In the genomic region with DNA sequence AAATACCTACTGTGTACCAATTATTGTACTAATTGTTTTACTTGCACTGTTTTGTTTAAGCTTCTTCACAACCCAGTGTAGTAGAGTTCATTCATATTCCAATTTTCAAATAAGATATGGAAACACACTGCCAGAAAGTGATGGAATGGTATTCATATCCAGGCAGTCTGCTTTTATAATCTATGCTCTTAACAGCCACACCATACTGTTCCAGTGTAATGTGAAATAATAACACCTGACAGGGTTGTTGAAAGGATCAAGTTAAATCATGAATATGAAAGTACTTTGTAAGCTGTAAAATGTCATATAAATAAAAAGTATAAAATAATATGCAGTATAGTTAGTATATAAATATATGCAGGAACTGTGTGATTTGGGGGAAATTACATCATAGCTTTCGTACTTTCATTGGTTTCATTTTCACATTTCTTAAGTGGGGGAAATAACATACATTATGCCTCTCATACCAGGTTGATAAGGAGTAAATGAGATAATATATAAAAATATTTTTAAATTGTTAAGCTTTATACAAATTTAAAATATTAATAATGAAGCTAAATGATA, we compare ENCODE assay signal across 17 cellular contexts.
DNase-seq lines count a peak whose midpoint lies in the region; ATAC-seq and TF ChIP-seq lines count a peak whose summit lies in the region.
"Had no signal": no experiment of that assay in that cellular context is flagged by ENCODE, and none has a peak within 500 bp of the region (broad histone marks: within the 10 kb centered on the region; RNA-seq: fewer than 3 reads in every experiment).

No MANE protein-coding gene starts in this region.

- CTCF ChIA-PET in activated CD4-positive, alpha-beta memory T cell treated with anti-CD3 and anti-CD28 coated beads, Interleukin-2, amount 10 ng/mL, durations not matched to agents 7 days and 5 days (lab: Charles Lee) = interaction anchor here (0.6 kb wide), 2 partner anchors 20 to 422 kb away, joined by 3 to 4 read pairs; no protein-coding TSS in a partner anchor
- CTCF ChIA-PET in activated CD4-positive, alpha-beta memory T cell treated with anti-CD3 and anti-CD28 coated beads for 36 hours (lab: Charles Lee) = interaction anchor here (2.1 kb wide), 1 partner anchor 210 kb away, joined by 6 read pairs; no protein-coding TSS in a partner anchor
- CTCF ChIA-PET in HCT116 (lab: Charles Lee) = no interaction called here

- TF ChIP-seq POLR2A in HCT116 (IDR thresholded peaks at IDR 0.05; ENCODE audit: borderline replicate concordance, extremely low read depth, insufficient read depth, insufficient read length) = no peak
- TF ChIP-seq POLR2A in gastroesophageal sphincter (IDR thresholded peaks at IDR 0.05) = no peak

- H3K9me2 ChIP-seq in HCT116 (ENCODE audit: insufficient read depth) = no peaks in the 10 kb centered on the region

- no peak for TF ChIP-seq EP300 in gastroesophageal sphincter (IDR thresholded peaks at IDR 0.05)

- H3K4me1 ChIP-seq in HCT116 (ENCODE audit: control insufficient read depth in 1 of 2, insufficient read depth in 2 of 2, low read length in 2 of 2) (peaks cover 0 to 6% of the 10 kb centered on the region in 2 experiments; a peak in 1 of 4 replicates), neutrophil (ENCODE audit: control insufficient read depth in 1 of 2, insufficient read depth in 1 of 2, low read depth in 1 of 2, low read length in 1 of 2) (peaks cover 0 to 6% of the 10 kb centered on the region in 2 experiments), foreskin keratinocyte (peaks cover 3% of the 10 kb centered on the region), gastroesophageal sphincter (peaks cover 0 to 16% (median 0%) of the 10 kb centered on the region in 3 donors)

- no peaks in the 10 kb centered on the region for H3K27me3 Mint-ChIP-seq in activated CD4-positive, alpha-beta memory T cell treated with anti-CD3 and anti-CD28 coated beads, Interleukin-2, amount 10 ng/mL, durations not matched to agents 7 days and 5 days
- no peaks in the 10 kb centered on the region for H3K27me3 Mint-ChIP-seq in activated CD4-positive, alpha-beta memory T cell treated with anti-CD3 and anti-CD28 coated beads for 36 hours
- no peaks in the 10 kb centered on the region for H3K27me3 Mint-ChIP-seq in activated naive CD8-positive, alpha-beta T cell treated with anti-CD3 and anti-CD28 coated beads, Interleukin-2, amount 10 ng/mL, durations not matched to agents 7 days and 5 days

- peaks cover 6% of the 10 kb centered on the region for H3K4me1 Mint-ChIP-seq in activated CD4-positive, alpha-beta memory T cell treated with anti-CD3 and anti-CD28 coated beads, Interleukin-2, amount 10 ng/mL, durations not matched to agents 7 days and 5 days
- peaks cover 6% of the 10 kb centered on the region for H3K4me1 Mint-ChIP-seq in activated CD4-positive, alpha-beta memory T cell treated with anti-CD3 and anti-CD28 coated beads for 36 hours (ENCODE audit: low read depth)
- peaks cover 3% of the 10 kb centered on the region for H3K4me1 Mint-ChIP-seq in activated naive CD8-positive, alpha-beta T cell treated with anti-CD3 and anti-CD28 coated beads, Interleukin-2, amount 10 ng/mL, durations not matched to agents 7 days and 5 days

- H3K79me2 ChIP-seq in HCT116 (ENCODE audit: insufficient read depth, low read length) = no peaks in the 10 kb centered on the region
- H3K79me2 ChIP-seq: hepatocyte had no signal

- ATAC-seq in HCT116 (no peak), foreskin keratinocyte (no peak), GM19455 (IDR thresholded peaks at IDR 0.05; ENCODE audit: unreplicated experiment) (no peak), gastroesophageal sphincter (no peak)
- ATAC-seq in activated naive CD8-positive, alpha-beta T cell treated with anti-CD3 and anti-CD28 coated beads, Interleukin-2, amount 10 ng/mL, durations not matched to agents 7 days and 5 days (ENCODE audit: low read depth) = no peak
- ATAC-seq: activated naive CD4-positive, alpha-beta T cell treated with anti-CD3 and anti-CD28 coated beads, Interleukin-2, amount 50 U/mL, for 72 hours had no signal

- H3K27ac Mint-ChIP-seq in activated CD4-positive, alpha-beta memory T cell treated with anti-CD3 and anti-CD28 coated beads, Interleukin-2, amount 10 ng/mL, durations not matched to agents 7 days and 5 days = no peak overlapping the region
- no peak overlapping the region for H3K27ac Mint-ChIP-seq in activated CD4-positive, alpha-beta memory T cell treated with anti-CD3 and anti-CD28 coated beads for 36 hours
- peak overlapping the region; percentile 77 for H3K27ac Mint-ChIP-seq in activated naive CD8-positive, alpha-beta T cell treated with anti-CD3 and anti-CD28 coated beads, Interleukin-2, amount 10 ng/mL, durations not matched to agents 7 days and 5 days
- H3K27ac Mint-ChIP-seq: activated naive CD4-positive, alpha-beta T cell treated with anti-CD3 and anti-CD28 coated beads, Interleukin-2, amount 50 U/mL, for 72 hours had no signal

- no peak overlapping the region for H2AFZ ChIP-seq in HCT116 (ENCODE audit: low read depth, low read length, poor library complexity, severe bottlenecking)
- H2AFZ ChIP-seq: GM23248, hepatocyte had no signal

- H3K9me3 ChIP-seq in HCT116 (ENCODE audit: control insufficient read depth in 1 of 2, insufficient read depth in 1 of 2, low read depth in 1 of 2, low read length in 2 of 2) = no peaks in the 10 kb centered on the region
- no peaks in the 10 kb centered on the region for H3K9me3 ChIP-seq in neutrophil
- no peaks in the 10 kb centered on the region for H3K9me3 ChIP-seq in gastroesophageal sphincter
- H3K9me3 ChIP-seq: ovary had no signal

- no peaks in the 10 kb centered on the region for H3K36me3 Mint-ChIP-seq in activated CD4-positive, alpha-beta memory T cell treated with anti-CD3 and anti-CD28 coated beads, Interleukin-2, amount 10 ng/mL, durations not matched to agents 7 days and 5 days (ENCODE audit: low read depth)
- peaks cover 10% of the 10 kb centered on the region for H3K36me3 Mint-ChIP-seq in activated CD4-positive, alpha-beta memory T cell treated with anti-CD3 and anti-CD28 coated beads for 36 hours
- H3K36me3 Mint-ChIP-seq in activated naive CD8-positive, alpha-beta T cell treated with anti-CD3 and anti-CD28 coated beads, Interleukin-2, amount 10 ng/mL, durations not matched to agents 7 days and 5 days = peaks cover 5% of the 10 kb centered on the region
- H3K36me3 Mint-ChIP-seq: activated naive CD4-positive, alpha-beta T cell treated with anti-CD3 and anti-CD28 coated beads, Interleukin-2, amount 50 U/mL, for 72 hours had no signal

- intact Hi-C loops in activated CD4-positive, alpha-beta memory T cell treated with anti-CD3 and anti-CD28 coated beads for 36 hours (cut with micrococcal nuclease) = no loop called here
- intact Hi-C loops in HCT116 (cut with micrococcal nuclease) = no loop called here

- no peaks in the 10 kb centered on the region for H4K20me1 ChIP-seq in HCT116 (ENCODE audit: insufficient read depth)

- BruUV-seq in HCT116 (replicated peaks; lab: Mats Ljungman, UMichigan) = TSS peak; percentile 10

- H3K36me3 ChIP-seq in HCT116 (ENCODE audit: control insufficient read depth in 1 of 2, insufficient read depth in 2 of 2, low read length in 2 of 2) = 0 out of 4 replicates have a peak, but pooled peaks cover 0 to 3% of the 10 kb centered on the region in 2 experiments
- H3K36me3 ChIP-seq in neutrophil = peaks cover 17% of the 10 kb centered on the region
- H3K36me3 ChIP-seq in gastroesophageal sphincter = peaks cover 0 to 9% of the 10 kb centered on the region in 2 donors
- H3K36me3 ChIP-seq: ovary had no signal

- TF ChIP-seq CTCF in HCT116 (IDR thresholded peaks at IDR 0.05 in 2 of 3, conservative IDR thresholded peaks at IDR 0.05 in 1 of 3; ENCODE audit: borderline replicate concordance in 1 of 3, insufficient read depth in 1 of 3, low read depth in 2 of 3, low read length in 2 of 3) = no peak
- no peak for TF ChIP-seq CTCF in neutrophil (IDR thresholded peaks at IDR 0.05)
- TF ChIP-seq CTCF in foreskin keratinocyte (conservative IDR thresholded peaks at IDR 0.05) = no peak
- no peak for TF ChIP-seq CTCF in gastroesophageal sphincter (IDR thresholded peaks at IDR 0.05)

- H3K27me3 ChIP-seq in HCT116 (ENCODE audit: insufficient read depth, low read length) (no peaks in the 10 kb centered on the region), neutrophil (no peaks in the 10 kb centered on the region), foreskin keratinocyte (no peaks in the 10 kb centered on the region), gastroesophageal sphincter (no peaks in the 10 kb centered on the region)
- H3K27me3 ChIP-seq: hepatocyte, ovary had no signal

- H3K9me3 Mint-ChIP-seq in activated CD4-positive, alpha-beta memory T cell treated with anti-CD3 and anti-CD28 coated beads, Interleukin-2, amount 10 ng/mL, durations not matched to agents 7 days and 5 days = no peaks in the 10 kb centered on the region
- H3K9me3 Mint-ChIP-seq in activated CD4-positive, alpha-beta memory T cell treated with anti-CD3 and anti-CD28 coated beads for 36 hours = no peaks in the 10 kb centered on the region
- peaks cover 2% of the 10 kb centered on the region for H3K9me3 Mint-ChIP-seq in activated naive CD8-positive, alpha-beta T cell treated with anti-CD3 and anti-CD28 coated beads, Interleukin-2, amount 10 ng/mL, durations not matched to agents 7 days and 5 days
- H3K9me3 Mint-ChIP-seq: activated naive CD4-positive, alpha-beta T cell treated with anti-CD3 and anti-CD28 coated beads, Interleukin-2, amount 50 U/mL, for 72 hours had no signal

- no peak overlapping the region for H3K9ac ChIP-seq in HCT116 (ENCODE audit: low read length)
- H3K9ac ChIP-seq: GM23248 had no signal

- RAD21 ChIA-PET in HCT116 (lab: Charles Lee; ENCODE audit: low non-redundant PET in 1 of 2, low total read pairs in 2 of 2, uncharacterized antibody in 2 of 2, unreplicated experiment in 2 of 2) = no interaction called here

- H3K4me3 ChIP-seq in HCT116 (replicated peaks in 1 of 2; ENCODE audit: low read depth in 1 of 2, low read length in 2 of 2) (no peak overlapping the region), neutrophil (ENCODE audit: low read depth in 1 of 2, low read length in 1 of 2) (no peak overlapping the region), gastroesophageal sphincter (no peak overlapping the region)
- H3K4me3 ChIP-seq: GM23248, hepatocyte, ovary had no signal

- no peak overlapping the region for H3K4me2 ChIP-seq in HCT116 (ENCODE audit: low read length)
- H3K4me2 ChIP-seq: hepatocyte had no signal

- WGBS in gastroesophageal sphincter (ENCODE audit: low coverage in 1 of 2), 2 donors = 61 to 69% methylated on average over 1 of the region's 1 CpG

- peak overlapping the region; percentile 9 for H3K4me3 Mint-ChIP-seq in activated CD4-positive, alpha-beta memory T cell treated with anti-CD3 and anti-CD28 coated beads, Interleukin-2, amount 10 ng/mL, durations not matched to agents 7 days and 5 days
- H3K4me3 Mint-ChIP-seq in activated CD4-positive, alpha-beta memory T cell treated with anti-CD3 and anti-CD28 coated beads for 36 hours = no peak overlapping the region
- H3K4me3 Mint-ChIP-seq in activated naive CD8-positive, alpha-beta T cell treated with anti-CD3 and anti-CD28 coated beads, Interleukin-2, amount 10 ng/mL, durations not matched to agents 7 days and 5 days = peak overlapping the region; percentile 57

- TF ChIP-seq RAD21 in HCT116 (IDR thresholded peaks at IDR 0.05; ENCODE audit: low read depth) = no peak

- POLR2A ChIA-PET in activated CD4-positive, alpha-beta memory T cell treated with anti-CD3 and anti-CD28 coated beads, Interleukin-2, amount 10 ng/mL, durations not matched to agents 7 days and 5 days (lab: Charles Lee) = no interaction called here
- POLR2A ChIA-PET in activated CD4-positive, alpha-beta memory T cell treated with anti-CD3 and anti-CD28 coated beads for 36 hours (lab: Charles Lee) = interaction anchor here (1.0 kb wide), 1 partner anchor 12 kb away, joined by 4 read pairs; no protein-coding TSS in a partner anchor
- POLR2A ChIA-PET in HCT116 (lab: Charles Lee) = interaction anchor here (1.4 kb wide), 1 partner anchor 36 kb away, joined by 4 read pairs; no protein-coding TSS in a partner anchor
- POLR2A ChIA-PET in activated naive CD8-positive, alpha-beta T cell treated with anti-CD3 and anti-CD28 coated beads, Interleukin-2, amount 10 ng/mL, durations not matched to agents 7 days and 5 days (lab: Charles Lee) = no interaction called here

- H3K27ac ChIP-seq in HCT116 (ENCODE audit: low read depth, low read length) (no peak overlapping the region), neutrophil (peak overlapping the region; percentile 19), foreskin keratinocyte (no peak overlapping the region), gastroesophageal sphincter (no peak overlapping the region)
- H3K27ac ChIP-seq: GM23248, hepatocyte, ovary, WERI-Rb-1 had no signal

- DNase-seq in activated CD4-positive, alpha-beta memory T cell treated with anti-CD3 and anti-CD28 coated beads, Interleukin-2, amount 10 ng/mL, durations not matched to agents 7 days and 5 days = no peak
- no peak for DNase-seq in activated CD4-positive, alpha-beta memory T cell treated with anti-CD3 and anti-CD28 coated beads for 36 hours
- DNase-seq in HCT116 (ENCODE audit: low read depth, low spot score) = no peak
- DNase-seq in activated naive CD8-positive, alpha-beta T cell treated with anti-CD3 and anti-CD28 coated beads, Interleukin-2, amount 10 ng/mL, durations not matched to agents 7 days and 5 days = no peak
- DNase-seq in foreskin keratinocyte = no peak
- DNase-seq: effector CD4-positive, alpha-beta T cell; GM23248; KBM-7; midbrain; ovary; trophoblast cell; WERI-Rb-1 had no signal

Comparison
In these comparisons a context has a peak if more than half of its experiments do, and no peak if none do; other contexts are left out.
1. POLR2A ChIA-PET loops: an anchor here in activated CD4-positive, alpha-beta memory T cell treated with anti-CD3 and anti-CD28 coated beads for 36 hours (1.0 kb wide) and HCT116 (1.4 kb wide); none called in activated CD4-positive, alpha-beta memory T cell treated with anti-CD3 and anti-CD28 coated beads, Interleukin-2, amount 10 ng/mL, durations not matched to agents 7 days and 5 days and activated naive CD8-positive, alpha-beta T cell treated with anti-CD3 and anti-CD28 coated beads, Interleukin-2, amount 10 ng/mL, durations not matched to agents 7 days and 5 days.